ENCODE assay signal across 3 cellular contexts in genomic region chr6:118717106-118717505, GRCh38.
"Had no signal": no experiment of that assay in that cellular context is flagged by ENCODE, and none has a peak within 500 bp of the region (broad histone marks: within the 10 kb centered on the region; RNA-seq: fewer than 3 reads in every experiment).

No MANE protein-coding gene starts in this region.

- ATAC-seq: GM12878 had no signal

- DNase-seq: GDM1, GF-D8 had no signal

- H3K4me3 ChIP-seq: GM12878 had no signal
